In the genomic region with DNA sequence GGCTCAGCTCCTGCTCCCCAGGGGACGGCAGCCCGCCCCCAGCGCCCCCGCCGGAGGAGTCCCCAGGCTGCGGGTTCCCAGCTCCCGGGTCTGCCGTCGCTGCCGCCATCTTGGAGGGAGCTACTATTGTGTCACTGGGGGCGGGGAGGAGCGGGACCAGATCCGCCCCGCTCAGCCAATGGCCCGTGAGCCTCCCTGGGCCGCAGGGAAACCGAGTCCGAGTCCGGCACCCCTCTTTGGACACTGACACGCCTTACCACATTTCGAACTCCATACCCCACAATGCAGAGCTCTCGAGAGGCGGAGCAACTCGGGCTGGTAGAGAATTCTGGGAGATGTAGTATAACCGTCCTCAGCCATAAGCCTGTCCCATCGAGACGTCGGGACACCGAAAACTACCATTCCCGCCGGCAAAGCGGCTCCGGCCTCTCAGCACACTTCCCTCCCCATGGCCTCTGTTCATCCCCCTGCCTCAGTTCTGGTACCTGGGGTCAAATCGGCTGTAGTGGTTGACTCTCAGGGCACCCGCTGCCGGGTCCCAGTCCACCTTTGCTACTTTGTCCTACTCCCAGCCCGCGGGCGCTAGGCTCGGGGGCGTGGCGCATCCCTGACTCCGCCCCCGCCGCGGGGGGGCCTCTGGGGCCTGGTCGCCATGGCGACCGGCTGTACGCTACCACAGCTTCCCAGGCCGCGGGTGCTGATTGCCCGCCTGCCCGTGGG, we compare ENCODE assay signal across 8 cellular contexts. TPM values are rescaled to one million over a fixed set of nuclear protein-coding genes. Genes with fewer than 3 reads are reported as not detected.
DNase-seq lines count a peak whose midpoint lies in the region; ATAC-seq, FAIRE-seq and TF ChIP-seq lines count a peak whose summit lies in the region.

A gene (minus strand): TSS at position 133 of the 720 bp plus-strand sequence. CDS start 24 bp downstream, at position 109.
A gene with protein sequence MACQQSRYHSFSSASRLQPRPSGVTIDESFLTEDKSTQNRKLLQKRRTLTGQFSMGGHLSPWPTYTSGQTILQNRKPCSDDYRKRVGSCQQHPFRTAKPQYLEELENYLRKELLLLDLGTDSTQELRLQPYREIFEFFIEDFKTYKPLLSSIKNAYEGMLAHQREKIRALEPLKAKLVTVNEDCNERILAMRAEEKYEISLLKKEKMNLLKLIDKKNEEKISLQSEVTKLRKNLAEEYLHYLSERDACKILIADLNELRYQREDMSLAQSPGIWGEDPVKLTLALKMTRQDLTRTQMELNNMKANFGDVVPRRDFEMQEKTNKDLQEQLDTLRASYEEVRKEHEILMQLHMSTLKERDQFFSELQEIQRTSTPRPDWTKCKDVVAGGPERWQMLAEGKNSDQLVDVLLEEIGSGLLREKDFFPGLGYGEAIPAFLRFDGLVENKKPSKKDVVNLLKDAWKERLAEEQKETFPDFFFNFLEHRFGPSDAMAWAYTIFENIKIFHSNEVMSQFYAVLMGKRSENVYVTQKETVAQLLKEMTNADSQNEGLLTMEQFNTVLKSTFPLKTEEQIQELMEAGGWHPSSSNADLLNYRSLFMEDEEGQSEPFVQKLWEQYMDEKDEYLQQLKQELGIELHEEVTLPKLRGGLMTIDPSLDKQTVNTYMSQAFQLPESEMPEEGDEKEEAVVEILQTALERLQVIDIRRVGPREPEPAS (plus strand): TSS at position 462 of the 720 bp plus-strand sequence. CDS start 261 bp downstream, outside the sequence.

- H3K36me3 Mint-ChIP-seq in chondrocyte (ENCODE audit: low read depth) = peaks cover 5% of the 10 kb centered on the region

- peak; percentile 88 for TF ChIP-seq POLR2A in GM19193 (IDR thresholded peaks at IDR 0.05; ENCODE audit: extremely low read depth, insufficient read depth, insufficient read length)

- peaks cover 2% of the 10 kb centered on the region for H3K9me1 ChIP-seq in keratinocyte (ENCODE audit: control insufficient read depth, extremely low read depth, insufficient read depth, low read length)

- H3K36me3 ChIP-seq in keratinocyte (ENCODE audit: control insufficient read depth in 2 of 2, extremely low read depth in 1 of 2, insufficient read depth in 2 of 2, low read length in 2 of 2) = peaks cover 0 to 4% of the 10 kb centered on the region in 2 experiments

- no peaks in the 10 kb centered on the region for H3K9me3 ChIP-seq in keratinocyte (ENCODE audit: control insufficient read depth, low read depth, low read length)

- no peaks in the 10 kb centered on the region for H3K9me3 Mint-ChIP-seq in chondrocyte (ENCODE audit: low read depth)

- peak within 1 kb of the TSS; percentile 99 for H3K4me2 ChIP-seq in keratinocyte (ENCODE audit: control insufficient read depth, extremely low read depth, insufficient read depth, low read depth, low read length)

- H3K4me3 ChIP-seq in keratinocyte (ENCODE audit: control insufficient read depth in 2 of 3, extremely low read depth in 1 of 3, insufficient read depth in 2 of 3, low read depth in 1 of 3, low read length in 3 of 3) = peak within 1 kb of the TSS; percentile 62 to 96 (median 94)

- H3K27ac ChIP-seq in keratinocyte (ENCODE audit: control insufficient read depth, insufficient read depth, low read length) = peak within 1 kb of the TSS; percentile 80

- peak within 1 kb of the TSS; percentile 95 for H3K4me3 Mint-ChIP-seq in chondrocyte (ENCODE audit: unreplicated experiment)

- DNase-seq in Ammon's horn (ENCODE audit: low spot score) (peak; percentile 100), NCI-H460 (ENCODE audit: extremely low read depth, low read depth) (peak; percentile 100), chondrocyte (ENCODE audit: low spot score) (peak; percentile 98), keratinocyte (ENCODE audit: low read depth, low spot score) (peak; percentile 97)
- DNase-seq in activated CD4-positive, alpha-beta T cell treated with anti-CD3 and anti-CD28 coated beads for 1 hour = peak; percentile 93
- DNase-seq in stimulated activated CD4-positive, alpha-beta T cell treated with anti-CD3 and anti-CD28 coated beads, Interleukin-12 subunit alpha, Interleukin-12 subunit beta, amount 100 ng/mL, for 48 hours (ENCODE audit: low read depth in 2 of 3, low spot score in 1 of 3) = peak; percentile 90 to 95 (median 94)

- TF ChIP-seq CTCF in chondrocyte (IDR thresholded peaks at IDR 0.05) = no peak
- TF ChIP-seq CTCF in keratinocyte (optimal IDR thresholded peaks at IDR 0.05 in 1 of 3, IDR thresholded peaks at IDR 0.05 in 1 of 3, conservative IDR thresholded peaks at IDR 0.05 in 1 of 3; ENCODE audit: extremely low read depth in 1 of 3, insufficient read depth in 2 of 3, low read length in 3 of 3) = no peak

- H3K27me3 Mint-ChIP-seq in chondrocyte (ENCODE audit: low read depth) = no peaks in the 10 kb centered on the region

- ATAC-seq in HG03432 (IDR thresholded peaks at IDR 0.05; ENCODE audit: unreplicated experiment) = peak; percentile 90

- peaks cover 21% of the 10 kb centered on the region for H3K4me1 Mint-ChIP-seq in chondrocyte (ENCODE audit: low read depth)

- H3K79me2 ChIP-seq in keratinocyte (ENCODE audit: control insufficient read depth, insufficient read depth, low read length) = peaks cover 21% of the 10 kb centered on the region

- FAIRE-seq in keratinocyte (lab: Jason Lieb, UNC) = peak; percentile 84

- peaks cover 10% of the 10 kb centered on the region for H3K4me1 ChIP-seq in keratinocyte (ENCODE audit: control insufficient read depth, extremely low read depth, insufficient read depth, low read length)

- dilution Hi-C loops in keratinocyte (cut with MboI; ENCODE audit: extremely low pct_ligation_motif_present, low sequenced_read_pairs) = no loop called here

- peak within 1 kb of the TSS; percentile 92 for H3K9ac ChIP-seq in keratinocyte (ENCODE audit: control insufficient read depth, extremely low read depth, insufficient read depth, low read length)

- peak within 1 kb of the TSS; percentile 90 for H3K27ac Mint-ChIP-seq in chondrocyte (ENCODE audit: unreplicated experiment)

- H4K20me1 ChIP-seq in keratinocyte (ENCODE audit: control insufficient read depth, extremely low read depth, insufficient read depth, low read length) = no peaks in the 10 kb centered on the region

- H3K27me3 ChIP-seq in keratinocyte (ENCODE audit: control insufficient read depth, extremely low read depth, insufficient read depth, low read length) = no peaks in the 10 kb centered on the region

- H2AFZ ChIP-seq in keratinocyte (ENCODE audit: control insufficient read depth, low read length) = peak within 1 kb of the TSS; percentile 97

RNA-seq across cellular contexts. Expression of the first gene that starts in this region (rescaled TPM):
- total RNA-seq in NCI-H460 (2014; rRNA removed; shearing (Covaris generic)) = 6.8 and 8.2 TPM in 2 replicates
- polyA plus RNA-seq in NCI-H460 (2014; cell fraction: nucleus; rRNA removed) = 10.1 and 10.7 TPM in 2 replicates
- 13.4 to 16.8 TPM (median 14.4 TPM) in 3 replicates for total RNA-seq in chondrocyte
- polyA plus RNA-seq in keratinocyte = 9.3 to 9.9 TPM (median 9.5 TPM) in 3 replicates
- 3.6 TPM for polyA plus RNA-seq in keratinocyte (2011; ENCODE audit: low read depth)
- 8.7 and 9.8 TPM in 2 replicates for polyA plus RNA-seq in keratinocyte (2011; cell fraction: cytosol; rRNA removed)
- 21.9 and 24.8 TPM in 2 replicates for polyA plus RNA-seq in keratinocyte (2011; cell fraction: nucleus; rRNA removed)
- 9.1 and 9.4 TPM in 2 replicates for polyA plus RNA-seq in keratinocyte (2012; ENCODE audit: low replicate concordance)
- 11.2 to 29.6 TPM (median 15.6 TPM) in 3 replicates for polyA minus RNA-seq in keratinocyte
- 5.6 TPM for polyA minus RNA-seq in keratinocyte (2011; cell fraction: cytosol; rRNA and poly(A)+ RNA removed)
- polyA minus RNA-seq in keratinocyte (2011; cell fraction: nucleus; rRNA and poly(A)+ RNA removed) = 9.1 and 14.0 TPM in 2 replicates

RNA-seq across cellular contexts. Expression of the second gene that starts in this region (rescaled TPM):
- 0.45 TPM in 1 of 2 replicates, not detected in the other for total RNA-seq in NCI-H460 (2014; rRNA removed; shearing (Covaris generic))
- 2.5 and 3.6 TPM in 2 replicates for polyA plus RNA-seq in NCI-H460 (2014; cell fraction: nucleus; rRNA removed)
- 1.8 to 3.1 TPM (median 2.3 TPM) in 3 replicates for total RNA-seq in chondrocyte
- 0.43 to 1.5 TPM (median 0.54 TPM) in 3 replicates for polyA plus RNA-seq in keratinocyte
- polyA plus RNA-seq in keratinocyte (2011; ENCODE audit: low read depth) = 0.42 TPM
- 0.13 and 0.16 TPM in 2 replicates for polyA plus RNA-seq in keratinocyte (2011; cell fraction: cytosol; rRNA removed)
- 4.0 and 4.6 TPM in 2 replicates for polyA plus RNA-seq in keratinocyte (2011; cell fraction: nucleus; rRNA removed)
- 0.25 and 0.39 TPM in 2 replicates for polyA plus RNA-seq in keratinocyte (2012; ENCODE audit: low replicate concordance)
- 0.35 to 0.86 TPM in 2 of 3 replicates, not detected in the other for polyA minus RNA-seq in keratinocyte
- not detected for polyA minus RNA-seq in keratinocyte (2011; cell fraction: cytosol; rRNA and poly(A)+ RNA removed)
- 1.2 TPM in 1 of 2 replicates, not detected in the other for polyA minus RNA-seq in keratinocyte (2011; cell fraction: nucleus; rRNA and poly(A)+ RNA removed)

Comparison
In these comparisons a context has a peak if more than half of its experiments do, and no peak if none do; other contexts are left out.
1. Peak in every context shown above with its lines: DNase-seq, ATAC-seq, H3K4me3 ChIP-seq and H3K27ac ChIP-seq.